ENCODE assay signal across 1 cellular context in the genomic region with DNA sequence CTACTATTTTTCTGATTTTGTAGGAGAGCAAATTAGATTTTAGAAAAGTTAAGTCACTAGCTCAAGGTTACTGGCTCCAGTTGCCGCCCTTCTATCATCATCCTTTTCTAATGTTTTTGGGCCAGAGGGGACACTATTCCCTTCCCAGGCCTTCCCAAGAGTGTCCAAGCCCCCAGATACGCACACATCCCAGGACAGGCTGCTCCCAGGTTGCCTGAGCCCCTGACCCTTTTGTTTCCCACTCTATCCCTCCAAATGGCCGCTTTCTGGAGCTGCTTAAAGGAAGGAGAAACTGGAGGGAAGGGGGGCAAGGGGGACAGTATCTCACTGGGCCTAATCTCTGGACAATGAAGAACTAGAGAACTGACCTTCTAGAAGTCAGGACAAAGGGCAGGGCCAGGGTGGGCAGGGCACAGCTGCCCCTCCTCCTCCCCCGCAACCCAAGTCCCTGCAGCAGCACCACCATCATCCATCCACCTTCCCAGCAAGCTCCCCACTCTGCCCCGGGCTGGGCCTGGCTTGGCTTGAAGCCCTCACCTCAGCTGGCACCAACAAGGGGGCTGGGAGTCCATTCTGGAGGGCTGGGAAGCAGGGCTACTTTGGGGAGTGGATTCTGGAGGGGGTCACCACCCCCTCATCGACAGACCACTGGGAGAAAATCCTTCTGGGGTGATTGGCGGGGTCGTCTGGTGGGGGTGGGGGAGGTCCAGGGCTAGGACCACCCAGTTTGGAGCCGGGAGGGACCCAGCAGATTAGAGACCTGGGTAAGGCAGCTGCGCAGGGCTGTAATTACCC.
TF ChIP-seq lines count a peak whose summit lies in the region.

No MANE protein-coding gene starts in this region.

TF ChIP-seq in IMR-90, 13 proteins besides CTCF, POLR2A, EP300 and RAD21 (continued from another document):
- no peak for TF ChIP-seq FOS (IDR thresholded peaks at IDR 0.05; ENCODE audit: low read depth, low read length)
- no peak for TF ChIP-seq CEBPB (IDR thresholded peaks at IDR 0.05; ENCODE audit: low read depth, low read length)
- TF ChIP-seq, protein P1, sequence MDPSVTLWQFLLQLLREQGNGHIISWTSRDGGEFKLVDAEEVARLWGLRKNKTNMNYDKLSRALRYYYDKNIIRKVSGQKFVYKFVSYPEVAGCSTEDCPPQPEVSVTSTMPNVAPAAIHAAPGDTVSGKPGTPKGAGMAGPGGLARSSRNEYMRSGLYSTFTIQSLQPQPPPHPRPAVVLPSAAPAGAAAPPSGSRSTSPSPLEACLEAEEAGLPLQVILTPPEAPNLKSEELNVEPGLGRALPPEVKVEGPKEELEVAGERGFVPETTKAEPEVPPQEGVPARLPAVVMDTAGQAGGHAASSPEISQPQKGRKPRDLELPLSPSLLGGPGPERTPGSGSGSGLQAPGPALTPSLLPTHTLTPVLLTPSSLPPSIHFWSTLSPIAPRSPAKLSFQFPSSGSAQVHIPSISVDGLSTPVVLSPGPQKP (IDR thresholded peaks at IDR 0.05; ENCODE audit: borderline replicate concordance, low read depth, low read length): no peak
- TF ChIP-seq NFE2L2 (IDR thresholded peaks at IDR 0.05; ENCODE audit: low read depth, low read length): no peak
- no peak for TF ChIP-seq BHLHE40 (IDR thresholded peaks at IDR 0.05; ENCODE audit: low read depth, low read length)
